Comparison of ENCODE assay signal across 16 cellular contexts in genomic region chr17:79201536-79202227, GRCh38.
DNase-seq lines count a peak whose midpoint lies in the region; ATAC-seq, FAIRE-seq and TF ChIP-seq lines count a peak whose summit lies in the region.
"Had no signal": no experiment of that assay in that cellular context is flagged by ENCODE, and none has a peak within 500 bp of the region (broad histone marks: within the 10 kb centered on the region; RNA-seq: fewer than 3 reads in every experiment).

No MANE protein-coding gene starts in this region.

- peaks cover 24% of the 10 kb centered on the region for H3K9me3 Mint-ChIP-seq in glutamatergic neuron (ENCODE audit: unreplicated experiment)

- peaks cover 45% of the 10 kb centered on the region for H3K4me1 Mint-ChIP-seq in glutamatergic neuron (ENCODE audit: low read depth, unreplicated experiment)
- H3K4me1 Mint-ChIP-seq: B cell had no signal

- DNase-seq in A549 (ENCODE audit: low read depth in 1 of 2, low spot score in 1 of 2), result peak; percentile 22 to 87
- peak; percentile 34 for DNase-seq in GOT3 (lab: John Stamatoyannopoulos, UW)
- DNase-seq in RPMI7951 (ENCODE audit: low read depth), result peak; percentile 53
- DNase-seq in glutamatergic neuron, result no peak
- no peak for DNase-seq in NCI-H774 (lab: John Stamatoyannopoulos, UW)
- no peak for DNase-seq in ureter (ENCODE audit: low spot score)
- DNase-seq: DMS79, Karpas-422, NCI-H187 treated with DMSO at 0.1 percent for 48 hours had no signal

- TF ChIP-seq POLR2A in A549 (IDR thresholded peaks at IDR 0.05; ENCODE audit: low read length), result no peak

- CTCF ChIA-PET in A549 (lab: Yijun Ruan, JAX), result interaction anchor here (0.6 to 3.2 kb wide), 4 partner anchors 9 to 191 kb away, joined by 3 to 23 read pairs (median 3); no protein-coding TSS in a partner anchor

- H3K4me2 ChIP-seq in A549, result peak overlapping the region; percentile 41

- TF ChIP-seq RAD21 in A549 (conservative IDR thresholded peaks at IDR 0.05 in 1 of 2, IDR thresholded peaks at IDR 0.05 in 1 of 2), result no peak

- H3K27ac Mint-ChIP-seq in glutamatergic neuron (ENCODE audit: unreplicated experiment), result peak overlapping the region; percentile 74
- H3K27ac Mint-ChIP-seq: B cell had no signal

- 0 out of 6 replicates have a peak overlapping the region, but pooled peaks of 1 of the 2 experiments have one; percentile 17 for H3K27ac ChIP-seq in A549
- H3K27ac ChIP-seq: prostate gland, tibial nerve had no signal

- TF ChIP-seq CTCF in A549 (IDR thresholded peaks at IDR 0.05) (no peak), glutamatergic neuron (IDR thresholded peaks at IDR 0.05; ENCODE audit: partially characterized antibody, unreplicated experiment) (no peak)

- TF ChIP-seq EP300 in A549 (IDR thresholded peaks at IDR 0.05), result no peak

- H3K36me3 Mint-ChIP-seq in glutamatergic neuron (ENCODE audit: unreplicated experiment), result peaks cover 3% of the 10 kb centered on the region

- WGBS in A549 (ENCODE audit: missing lambda C conversion rate), result 57% methylated on average over 15 of the region's 15 CpGs

- ATAC-seq in A549 (peak; percentile 51 to 53; a peak in 5 of 6 replicates), HG03159 (IDR thresholded peaks at IDR 0.05; ENCODE audit: unreplicated experiment) (no peak), GM18511 (IDR thresholded peaks at IDR 0.05; ENCODE audit: unreplicated experiment) (no peak)
- ATAC-seq: GM12878 had no signal

- POLR2A ChIA-PET in A549 (lab: Yijun Ruan, JAX), result no interaction called here

- FAIRE-seq in A549 (lab: Jason Lieb, UNC), result no peak
- FAIRE-seq: GM12878, TTC549 had no signal

- peaks cover 3% of the 10 kb centered on the region; the same call in 1 of the 3 replicates for H3K9me3 ChIP-seq in A549
- H3K9me3 ChIP-seq: prostate gland had no signal

- peak overlapping the region; percentile 57 for H3K4me3 Mint-ChIP-seq in glutamatergic neuron (ENCODE audit: unreplicated experiment)
- H3K4me3 Mint-ChIP-seq: B cell had no signal

- H3K27me3 Mint-ChIP-seq in glutamatergic neuron (ENCODE audit: unreplicated experiment), result peaks cover 23% of the 10 kb centered on the region

- H3K4me3 ChIP-seq in A549, result no peak overlapping the region
- H3K4me3 ChIP-seq: GM12878, prostate gland, tibial nerve had no signal

- H3K4me1 ChIP-seq in A549, result peaks cover 15% of the 10 kb centered on the region; the same call in 2 of the 3 replicates
- H3K4me1 ChIP-seq: prostate gland, tibial nerve had no signal

TF ChIP-seq in A549, 52 proteins besides CTCF, POLR2A, EP300 and RAD21:
- TF ChIP-seq, protein P1, sequence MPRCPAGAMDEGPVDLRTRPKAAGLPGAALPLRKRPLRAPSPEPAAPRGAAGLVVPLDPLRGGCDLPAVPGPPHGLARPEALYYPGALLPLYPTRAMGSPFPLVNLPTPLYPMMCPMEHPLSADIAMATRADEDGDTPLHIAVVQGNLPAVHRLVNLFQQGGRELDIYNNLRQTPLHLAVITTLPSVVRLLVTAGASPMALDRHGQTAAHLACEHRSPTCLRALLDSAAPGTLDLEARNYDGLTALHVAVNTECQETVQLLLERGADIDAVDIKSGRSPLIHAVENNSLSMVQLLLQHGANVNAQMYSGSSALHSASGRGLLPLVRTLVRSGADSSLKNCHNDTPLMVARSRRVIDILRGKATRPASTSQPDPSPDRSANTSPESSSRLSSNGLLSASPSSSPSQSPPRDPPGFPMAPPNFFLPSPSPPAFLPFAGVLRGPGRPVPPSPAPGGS (IDR thresholded peaks at IDR 0.05), result no peak
- TF ChIP-seq KDM1A (IDR thresholded peaks at IDR 0.05; ENCODE audit: low read depth) (no peak), HMGXB4 (CRISPR knock-in tag; IDR thresholded peaks at IDR 0.05; ENCODE audit: borderline replicate concordance) (no peak)

Comparison
In these comparisons a context has a peak if more than half of its experiments do, and no peak if none do; other contexts are left out.
1. ATAC-seq: peak in A549 (2 of 2); none in HG03159 (single experiment) and GM18511 (single experiment).
2. DNase-seq: peak in A549 (2 of 2), GOT3 (single experiment) and RPMI7951 (single experiment); none in glutamatergic neuron (single experiment), NCI-H774 (single experiment) and ureter (single experiment).